28 cellular contexts compared by ENCODE assay signal in the genomic region with DNA sequence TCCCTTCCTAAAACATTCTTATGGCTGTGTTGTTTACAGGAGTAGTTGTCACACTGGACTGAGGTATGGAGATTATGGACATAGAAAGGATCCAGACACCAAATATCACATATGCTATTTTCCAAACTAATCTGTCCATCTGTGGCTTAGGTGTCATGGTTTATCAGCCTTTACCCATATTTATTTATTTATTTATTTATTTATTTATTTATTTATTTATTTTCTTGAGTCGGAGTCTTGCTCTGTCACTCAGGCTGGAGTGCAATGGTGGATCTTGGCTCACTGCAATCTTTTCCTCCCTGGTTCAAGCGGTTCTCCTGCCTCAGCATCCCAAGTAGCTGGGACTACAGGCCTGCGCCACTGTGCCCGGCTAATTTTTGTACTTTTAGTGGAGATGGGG.
DNase-seq lines count a peak whose midpoint lies in the region; ATAC-seq, FAIRE-seq and TF ChIP-seq lines count a peak whose summit lies in the region.
"Had no signal": no experiment of that assay in that cellular context is flagged by ENCODE, and none has a peak within 500 bp of the region (broad histone marks: within the 10 kb centered on the region; RNA-seq: fewer than 3 reads in every experiment).

No MANE protein-coding gene starts in this region.

- WGBS in A549 (ENCODE audit: missing lambda C conversion rate) = 43% methylated on average over 3 of the region's 4 CpGs

- DNase-seq in A549 (ENCODE audit: low read depth in 1 of 2, low spot score in 1 of 2) (no peak), BE2C (no peak), SW 1271 (lab: John Stamatoyannopoulos, UW) (no peak)
- DNase-seq: 8988T; ACHN; AML-193; C1 segment of cervical spinal cord; Caco-2; Calu3; CD4-positive, alpha-beta memory T cell; CD4-positive, alpha-beta T cell; CD4-positive, CD25-positive, alpha-beta regulatory T cell; CD8-positive, alpha-beta memory T cell; CD8-positive, alpha-beta T cell; COR-L47; DMS 273 treated with DMSO at 0.1 percent for 48 hours; DMS153; DMS53; DMS79; DMS79 treated with DMSO at 0.1 percent for 48 hours; DND-41; EL had no signal

- TF ChIP-seq CTCF in A549 (IDR thresholded peaks at IDR 0.05) (no peak), HEK293 (tag by site-specific recombination; IDR thresholded peaks at IDR 0.05) (no peak), BE2C (IDR thresholded peaks at IDR 0.05; ENCODE audit: low read depth, low read length) (no peak)

- TF ChIP-seq POLR2A in A549 (IDR thresholded peaks at IDR 0.05; ENCODE audit: low read length) = no peak

- no peak for FAIRE-seq in A549 (lab: Jason Lieb, UNC)
- FAIRE-seq: A204.1 had no signal

- H3K4me1 ChIP-seq in A549 (no peaks in the 10 kb centered on the region), HEK293 (ENCODE audit: control insufficient read depth, insufficient read depth, low read length) (no peaks in the 10 kb centered on the region), BE2C (peaks cover 5% of the 10 kb centered on the region)
- H3K4me1 ChIP-seq: BLaER1; BLaER1 treated with 17β-estradiol and CSF1 and Interleukin-3, amounts not matched to agents 10 nM and 100 nM; Caco-2 had no signal

- H3K4me3 ChIP-seq in A549 = no peak overlapping the region
- H3K4me3 ChIP-seq in HEK293 (ENCODE audit: low read depth, low read length) = no peak overlapping the region
- no peak overlapping the region for H3K4me3 ChIP-seq in BE2C (ENCODE audit: low read depth, low read length)
- H3K4me3 ChIP-seq: BLaER1; BLaER1 treated with 17β-estradiol and CSF1 and Interleukin-3, amounts not matched to agents 10 nM and 100 nM had no signal

- H3K9me3 ChIP-seq in A549 = no peaks in the 10 kb centered on the region
- no peaks in the 10 kb centered on the region for H3K9me3 ChIP-seq in HEK293 (ENCODE audit: control insufficient read depth, insufficient read depth, low read depth, low read length)
- H3K9me3 ChIP-seq in BE2C = no peaks in the 10 kb centered on the region; the same call in 1 of the 2 replicates
- H3K9me3 ChIP-seq: BLaER1; BLaER1 treated with 17β-estradiol and CSF1 and Interleukin-3, amounts not matched to agents 10 nM and 100 nM; Caco-2 had no signal

- no peak for ATAC-seq in A549
- ATAC-seq: CD8-positive, alpha-beta T cell had no signal

- H3K36me3 ChIP-seq in HEK293 (ENCODE audit: control insufficient read depth in 2 of 2, insufficient read depth in 1 of 2, low read length in 2 of 2) = no peaks in the 10 kb centered on the region
- no peaks in the 10 kb centered on the region for H3K36me3 ChIP-seq in BE2C
- H3K36me3 ChIP-seq: BLaER1; BLaER1 treated with 17β-estradiol and CSF1 and Interleukin-3, amounts not matched to agents 10 nM and 100 nM had no signal

- CTCF ChIA-PET in A549 (lab: Yijun Ruan, JAX) (interaction anchor here (1.1 kb wide), 1 partner anchor 13 kb away, joined by 3 read pairs; no protein-coding TSS in a partner anchor), HEK293 (lab: Yijun Ruan, JAX) (no interaction called here)

- POLR2A ChIA-PET in A549 (lab: Yijun Ruan, JAX) = no interaction called here
- POLR2A ChIA-PET in HEK293 (lab: Yijun Ruan, JAX) = no interaction called here

- no peak for TF ChIP-seq RAD21 in A549 (conservative IDR thresholded peaks at IDR 0.05 in 1 of 2, IDR thresholded peaks at IDR 0.05 in 1 of 2)

- no peak overlapping the region for H3K4me2 ChIP-seq in A549
- H3K4me2 ChIP-seq: BLaER1; BLaER1 treated with 17β-estradiol and CSF1 and Interleukin-3, amounts not matched to agents 10 nM and 100 nM had no signal

- H3K27me3 ChIP-seq in BE2C = no peaks in the 10 kb centered on the region
- H3K27me3 ChIP-seq: BLaER1; BLaER1 treated with 17β-estradiol and CSF1 and Interleukin-3, amounts not matched to agents 10 nM and 100 nM had no signal

- H3K27ac ChIP-seq in A549 (no peak overlapping the region), HEK293 (ENCODE audit: extremely low read depth, low read depth, low read length) (no peak overlapping the region)
- H3K27ac ChIP-seq: 22Rv1; BLaER1; BLaER1 treated with 17β-estradiol and CSF1 and Interleukin-3, amounts not matched to agents 10 nM and 100 nM; C4-2B had no signal

- no peak for TF ChIP-seq EP300 in A549 (IDR thresholded peaks at IDR 0.05)

TF ChIP-seq in A549, 52 proteins besides CTCF, POLR2A, EP300 and RAD21:
- TF ChIP-seq JUNB (IDR thresholded peaks at IDR 0.05) = no peak
- TF ChIP-seq ZC3H11A (IDR thresholded peaks at IDR 0.05) = peak; percentile 80

TF ChIP-seq in HEK293, 187 proteins besides CTCF, POLR2A, EP300 and RAD21 (continues in another document):
- TF ChIP-seq BCL11B (tag by site-specific recombination; IDR thresholded peaks at IDR 0.05; ENCODE audit: low read depth) (no peak), ZNF202 (tag by site-specific recombination; IDR thresholded peaks at IDR 0.05; ENCODE audit: borderline replicate concordance) (peak; percentile 66; the same call in 1 of the 2 replicates), ZNF138 (tag by site-specific recombination; IDR thresholded peaks at IDR 0.05; ENCODE audit: borderline replicate concordance) (no peak), BCL11A (tag by site-specific recombination; IDR thresholded peaks at IDR 0.05; ENCODE audit: low read depth) (no peak), ZNF394 (tag by site-specific recombination; IDR thresholded peaks at IDR 0.05; ENCODE audit: borderline replicate concordance) (peak; percentile 80; the same call in 1 of the 2 replicates), ZNF423 (tag by site-specific recombination; IDR thresholded peaks at IDR 0.05) (no peak), ZSCAN4 (tag by site-specific recombination; IDR thresholded peaks at IDR 0.05) (no peak), ZNF514 (tag by site-specific recombination; IDR thresholded peaks at IDR 0.05) (no peak), OVOL3 (tag by site-specific recombination; IDR thresholded peaks at IDR 0.05) (no peak), ZNF610 (tag by site-specific recombination; IDR thresholded peaks at IDR 0.05; ENCODE audit: borderline replicate concordance) (no peak), SP3 (tag by site-specific recombination; IDR thresholded peaks at IDR 0.05) (no peak), ZFP3 (tag by site-specific recombination; IDR thresholded peaks at IDR 0.05; ENCODE audit: low read depth) (no peak), ZNF23 (tag by site-specific recombination; IDR thresholded peaks at IDR 0.05; ENCODE audit: borderline replicate concordance) (no peak), ZNF624 (tag by site-specific recombination; IDR thresholded peaks at IDR 0.05) (no peak), ZNF140 (tag by site-specific recombination; IDR thresholded peaks at IDR 0.05) (peak; percentile 30; the same call in 1 of the 2 replicates), PRDM6 (tag by site-specific recombination; IDR thresholded peaks at IDR 0.05) (no peak), ZNF837 (tag by site-specific recombination; IDR thresholded peaks at IDR 0.05) (no peak), ZNF311 (tag by site-specific recombination; IDR thresholded peaks at IDR 0.05; ENCODE audit: borderline replicate concordance) (no peak), ZNF555 (tag by site-specific recombination; conservative IDR thresholded peaks at IDR 0.05) (peak; percentile 54), ZNF707 (tag by site-specific recombination; IDR thresholded peaks at IDR 0.05) (no peak)
- TF ChIP-seq, protein P1, sequence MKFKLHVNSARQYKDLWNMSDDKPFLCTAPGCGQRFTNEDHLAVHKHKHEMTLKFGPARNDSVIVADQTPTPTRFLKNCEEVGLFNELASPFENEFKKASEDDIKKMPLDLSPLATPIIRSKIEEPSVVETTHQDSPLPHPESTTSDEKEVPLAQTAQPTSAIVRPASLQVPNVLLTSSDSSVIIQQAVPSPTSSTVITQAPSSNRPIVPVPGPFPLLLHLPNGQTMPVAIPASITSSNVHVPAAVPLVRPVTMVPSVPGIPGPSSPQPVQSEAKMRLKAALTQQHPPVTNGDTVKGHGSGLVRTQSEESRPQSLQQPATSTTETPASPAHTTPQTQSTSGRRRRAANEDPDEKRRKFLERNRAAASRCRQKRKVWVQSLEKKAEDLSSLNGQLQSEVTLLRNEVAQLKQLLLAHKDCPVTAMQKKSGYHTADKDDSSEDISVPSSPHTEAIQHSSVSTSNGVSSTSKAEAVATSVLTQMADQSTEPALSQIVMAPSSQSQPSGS (tag by site-specific recombination; IDR thresholded peaks at IDR 0.05; ENCODE audit: low read depth) = no peak
- TF ChIP-seq, protein P2, sequence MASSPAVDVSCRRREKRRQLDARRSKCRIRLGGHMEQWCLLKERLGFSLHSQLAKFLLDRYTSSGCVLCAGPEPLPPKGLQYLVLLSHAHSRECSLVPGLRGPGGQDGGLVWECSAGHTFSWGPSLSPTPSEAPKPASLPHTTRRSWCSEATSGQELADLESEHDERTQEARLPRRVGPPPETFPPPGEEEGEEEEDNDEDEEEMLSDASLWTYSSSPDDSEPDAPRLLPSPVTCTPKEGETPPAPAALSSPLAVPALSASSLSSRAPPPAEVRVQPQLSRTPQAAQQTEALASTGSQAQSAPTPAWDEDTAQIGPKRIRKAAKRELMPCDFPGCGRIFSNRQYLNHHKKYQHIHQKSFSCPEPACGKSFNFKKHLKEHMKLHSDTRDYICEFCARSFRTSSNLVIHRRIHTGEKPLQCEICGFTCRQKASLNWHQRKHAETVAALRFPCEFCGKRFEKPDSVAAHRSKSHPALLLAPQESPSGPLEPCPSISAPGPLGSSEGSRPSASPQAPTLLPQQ (tag by site-specific recombination; IDR thresholded peaks at IDR 0.05) = no peak
